Comparison of ENCODE assay signal across 32 cellular contexts in the genomic region with DNA sequence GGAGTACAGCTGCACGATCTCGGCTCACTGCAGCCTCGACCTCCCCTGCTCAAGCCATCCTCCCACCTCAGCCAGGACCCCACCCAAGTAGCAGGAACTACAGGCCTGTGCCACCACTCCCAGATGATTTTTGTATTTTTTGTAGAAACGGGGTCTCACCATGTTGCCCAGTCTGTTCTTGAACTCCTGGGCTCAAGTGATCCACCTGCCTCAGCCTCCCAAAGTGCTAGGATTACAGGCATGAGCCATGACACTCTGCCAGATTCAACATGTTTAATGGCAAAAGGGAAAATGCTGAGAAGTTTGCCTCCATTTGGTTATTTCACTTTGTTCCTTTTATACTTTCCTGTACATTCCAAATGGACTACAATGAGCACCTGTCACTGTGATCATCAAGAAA.
"Had no signal": no experiment of that assay in that cellular context is flagged by ENCODE, and none has a peak within 500 bp of the region (broad histone marks: within the 10 kb centered on the region; RNA-seq: fewer than 3 reads in every experiment).

No MANE protein-coding gene starts in this region.

- H3K4me3 ChIP-seq: ascending aorta, breast epithelium, Peyer's patch, SJSA1 had no signal

- H3K27me3 ChIP-seq: ascending aorta, Peyer's patch had no signal

- H3K9me3 Mint-ChIP-seq: activated CD4-positive, alpha-beta memory T cell treated with anti-CD3 and anti-CD28 coated beads, Interleukin-2, amount 10 ng/mL, durations not matched to agents 7 days and 5 days; activated naive CD4-positive, alpha-beta T cell treated with anti-CD3 and anti-CD28 coated beads, Interleukin-2, amount 50 U/mL, for 24 hours; activated naive CD8-positive, alpha-beta T cell treated with anti-CD3 and anti-CD28 coated beads, Interleukin-2, amount 10 ng/mL, durations not matched to agents 7 days and 5 days; T-cell had no signal

- H3K27ac Mint-ChIP-seq: activated CD4-positive, alpha-beta memory T cell treated with anti-CD3 and anti-CD28 coated beads, Interleukin-2, amount 10 ng/mL, durations not matched to agents 7 days and 5 days; activated CD8-positive, alpha-beta memory T cell treated with anti-CD3 and anti-CD28 coated beads, Interleukin-2, amount 10 ng/mL, durations not matched to agents 7 days and 5 days; activated naive CD4-positive, alpha-beta T cell treated with anti-CD3 and anti-CD28 coated beads, Interleukin-2, amount 50 U/mL, for 24 hours; activated naive CD8-positive, alpha-beta T cell treated with anti-CD3 and anti-CD28 coated beads, Interleukin-2, amount 10 ng/mL, durations not matched to agents 7 days and 5 days; T-cell had no signal

- H3K9me3 ChIP-seq: ascending aorta, breast epithelium, Peyer's patch, SK-N-SH had no signal

- H3K4me2 ChIP-seq: KMS-11, SK-N-SH had no signal

- DNase-seq: activated CD4-positive, alpha-beta memory T cell treated with anti-CD3 and anti-CD28 coated beads, Interleukin-2, amount 10 ng/mL, durations not matched to agents 7 days and 5 days; activated CD4-positive, alpha-beta T cell treated with anti-CD3 and anti-CD28 coated beads for 1 hour; activated CD4-positive, alpha-beta T cell treated with anti-CD3 and anti-CD28 coated beads for 48 hours; activated CD4-positive, CD25-positive, alpha-beta regulatory T cell; activated CD8-positive, alpha-beta memory T cell treated with anti-CD3 and anti-CD28 coated beads for 24 hours; activated CD8-positive, alpha-beta memory T cell treated with anti-CD3 and anti-CD28 coated beads, Interleukin-2, amount 10 ng/mL, durations not matched to agents 7 days and 5 days; activated CD8-positive, alpha-beta memory T cell treated with anti-CD3 and anti-CD28 coated beads, Interleukin-2, amount 50 U/mL, for 48 hours; activated gamma-delta T cell; activated naive CD4-positive, alpha-beta T cell treated with Interleukin-2 at 50 U/mL for 16 hours; activated naive CD8-positive, alpha-beta T cell treated with anti-CD3 and anti-CD28 coated beads, Interleukin-2, amount 10 ng/mL, durations not matched to agents 7 days and 5 days; activated T-cell treated with anti-CD3 and anti-CD28 coated beads, Interleukin-2, amount 50 U/mL, for 48 hours; amygdala; cerebellar nuclear complex; NCI-H1436; NCI-H1694; NCI-H1930; NCI-H2081 treated with DMSO at 0.1 percent for 48 hours; NCI-H226; NCI-H446 treated with DMSO at 0.1 percent for 48 hours; PC-3; Peyer's patch; SHP77 treated with DMSO at 0.1 percent for 48 hours; SK-N-SH; T-cell; T-helper 2 cell; T-helper 9 cell had no signal

- H3K4me1 ChIP-seq: ascending aorta, breast epithelium, Peyer's patch, SJSA1 had no signal

- ATAC-seq: activated CD8-positive, alpha-beta memory T cell treated with anti-CD3 and anti-CD28 coated beads, Interleukin-2, amount 10 ng/mL, durations not matched to agents 7 days and 5 days; PC-3; T-cell had no signal

- H3K36me3 Mint-ChIP-seq: activated naive CD4-positive, alpha-beta T cell treated with anti-CD3 and anti-CD28 coated beads, Interleukin-2, amount 50 U/mL, for 24 hours; activated naive CD8-positive, alpha-beta T cell treated with anti-CD3 and anti-CD28 coated beads, Interleukin-2, amount 10 ng/mL, durations not matched to agents 7 days and 5 days; T-cell had no signal

- H3K27ac ChIP-seq: ascending aorta, breast epithelium, KMS-11, Peyer's patch, SJSA1, VCaP had no signal

- H3K9ac ChIP-seq: KMS-11, SK-N-SH had no signal

- H3K4me3 Mint-ChIP-seq: activated CD4-positive, alpha-beta memory T cell treated with anti-CD3 and anti-CD28 coated beads, Interleukin-2, amount 10 ng/mL, durations not matched to agents 7 days and 5 days; activated CD8-positive, alpha-beta memory T cell treated with anti-CD3 and anti-CD28 coated beads, Interleukin-2, amount 10 ng/mL, durations not matched to agents 7 days and 5 days; activated naive CD4-positive, alpha-beta T cell treated with anti-CD3 and anti-CD28 coated beads, Interleukin-2, amount 50 U/mL, for 24 hours; activated naive CD8-positive, alpha-beta T cell treated with anti-CD3 and anti-CD28 coated beads, Interleukin-2, amount 10 ng/mL, durations not matched to agents 7 days and 5 days; T-cell had no signal

- H3K36me3 ChIP-seq: ascending aorta, breast epithelium, Peyer's patch, SJSA1 had no signal

- H3K4me1 Mint-ChIP-seq: activated naive CD4-positive, alpha-beta T cell treated with anti-CD3 and anti-CD28 coated beads, Interleukin-2, amount 50 U/mL, for 24 hours; activated naive CD8-positive, alpha-beta T cell treated with anti-CD3 and anti-CD28 coated beads, Interleukin-2, amount 10 ng/mL, durations not matched to agents 7 days and 5 days had no signal
